ENCODE assay signal across 17 cellular contexts in the genomic region with DNA sequence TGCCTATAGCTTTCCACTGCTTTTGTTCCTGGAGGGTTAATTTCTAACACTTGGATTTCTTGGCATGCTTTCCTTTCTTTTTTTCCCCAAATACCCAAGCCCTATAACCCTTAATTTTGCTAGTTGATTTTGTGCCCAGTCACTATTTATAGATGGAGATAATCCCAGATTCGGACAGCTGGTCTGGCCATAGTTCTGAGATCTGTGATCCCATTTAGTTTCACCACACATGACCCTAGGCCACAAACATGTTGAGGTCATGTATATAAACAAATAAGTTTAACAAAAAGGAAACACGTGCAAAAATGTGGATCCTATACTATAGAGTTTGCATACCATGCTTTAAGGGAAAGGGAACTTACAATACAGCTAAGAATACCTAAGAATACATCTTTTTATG.
"Had no signal": no experiment of that assay in that cellular context is flagged by ENCODE, and none has a peak within 500 bp of the region (broad histone marks: within the 10 kb centered on the region; RNA-seq: fewer than 3 reads in every experiment).

No MANE protein-coding gene starts in this region.

- DNase-seq: activated CD4-positive, alpha-beta memory T cell treated with anti-CD3 and anti-CD28 coated beads for 36 hours; activated CD4-positive, alpha-beta T cell treated with anti-CD3 and anti-CD28 coated beads for 36 hours; activated effector memory CD4-positive, alpha-beta T cell treated with anti-CD3 and anti-CD28 coated beads, Interleukin-2, amount 50 U/mL, for 16 hours; activated T-cell treated with anti-CD3 and anti-CD28 coated beads, Interleukin-2, amount 50 U/mL, for 48 hours; adrenal gland; caudate nucleus; kidney glomerular epithelial cell; left ventricle myocardium superior; nucleus accumbens; posterior cingulate gyrus; retina; stimulated activated CD4-positive, alpha-beta T cell treated with anti-CD3 and anti-CD28 coated beads, Interleukin-2, amount 100 ng/mL, for 48 hours; stimulated activated naive B cell treated with anti-CD40 and anti-IgM and Interleukin-4, amounts not matched to agents 10 μg/mL and 1 μg/mL and 100 μg/mL, for 72 hours; thyroid gland; WERI-Rb-1 had no signal

- H3K27ac ChIP-seq: adrenal gland, coronary artery, thyroid gland, WERI-Rb-1 had no signal

- H3K4me3 ChIP-seq: adrenal gland, coronary artery, thyroid gland had no signal

- H3K36me3 ChIP-seq: adrenal gland, thyroid gland, WERI-Rb-1 had no signal

- H3K4me1 ChIP-seq: adrenal gland, thyroid gland had no signal

- H3K9me3 ChIP-seq: adrenal gland, thyroid gland had no signal

- H3K27me3 ChIP-seq: adrenal gland, thyroid gland had no signal

- ATAC-seq: activated CD4-positive, alpha-beta T cell treated with anti-CD3 and anti-CD28 coated beads for 36 hours; esophagus mucosa; left ventricle myocardium superior; stimulated activated naive B cell treated with anti-CD40 and anti-IgM and Interleukin-4, amounts not matched to agents 10 μg/mL and 1 μg/mL and 100 μg/mL, for 72 hours had no signal
